24 cellular contexts compared by ENCODE assay signal in genomic region chr6:56877922-56878321, GRCh38.
DNase-seq lines count a peak whose midpoint lies in the region; ATAC-seq and FAIRE-seq lines count a peak whose summit lies in the region.
"Had no signal": no experiment of that assay in that cellular context is flagged by ENCODE, and none has a peak within 500 bp of the region (broad histone marks: within the 10 kb centered on the region; RNA-seq: fewer than 3 reads in every experiment).

No MANE protein-coding gene starts in this region.

- H3K9me3 ChIP-seq in naive thymus-derived CD4-positive, alpha-beta T cell (ENCODE audit: control insufficient read depth in 2 of 3, low read length in 3 of 3) = no peaks in the 10 kb centered on the region
- H3K9me3 ChIP-seq: BE2C, BLaER1 had no signal

- in situ Hi-C loops in Caki2 (cut with HindIII; ENCODE audit: low pct_unique_long_range_greater_than_20kb, low sequenced_read_pairs) = no loop called here

- peaks cover 0 to 4% (median 0%) of the 10 kb centered on the region in 5 donors for H3K36me3 Mint-ChIP-seq in naive thymus-derived CD4-positive, alpha-beta T cell
- H3K36me3 Mint-ChIP-seq: CD14-positive monocyte; CD4-positive, alpha-beta memory T cell; CD4-positive, CD25-positive, alpha-beta regulatory T cell; CD8-positive, alpha-beta memory T cell had no signal

- DNase-seq in Caki2 (ENCODE audit: low read depth) (peak; percentile 55), HTR-8/SVneo (ENCODE audit: insufficient read length, low spot score) (no peak), kidney tubule cell (ENCODE audit: low spot score) (peak; percentile 32), HPDE6-E6E7 (ENCODE audit: extremely low spot score) (no peak)
- no peak for DNase-seq in NK-92 treated with Interleukin-12 subunit alpha and Interleukin-12 subunit beta, amount 100 ng/mL, for 24 hours (lab: John Stamatoyannopoulos, UW)
- DNase-seq in naive thymus-derived CD4-positive, alpha-beta T cell = no peak
- DNase-seq: ACHN; BE2C; C1 segment of cervical spinal cord; Calu3; CD4-positive, alpha-beta memory T cell; CD4-positive, CD25-positive, alpha-beta regulatory T cell; CD8-positive, alpha-beta memory T cell; COR-L47; DMS79 treated with DMSO at 0.1 percent for 48 hours; GF-D8 had no signal

- POLR2A ChIA-PET in naive thymus-derived CD4-positive, alpha-beta T cell (lab: Charles Lee) = no interaction called here

- H3K27ac Mint-ChIP-seq in naive thymus-derived CD4-positive, alpha-beta T cell = no peak overlapping the region
- H3K27ac Mint-ChIP-seq: CD4-positive, alpha-beta memory T cell; CD8-positive, alpha-beta memory T cell had no signal

- ATAC-seq in GM18868 (IDR thresholded peaks at IDR 0.05; ENCODE audit: unreplicated experiment) = peak; percentile 69
- ATAC-seq in naive thymus-derived CD4-positive, alpha-beta T cell = no peak
- no peak for ATAC-seq in HG03108 (IDR thresholded peaks at IDR 0.05; ENCODE audit: unreplicated experiment)

- H3K4me3 Mint-ChIP-seq in naive thymus-derived CD4-positive, alpha-beta T cell = no peak overlapping the region
- H3K4me3 Mint-ChIP-seq: CD14-positive monocyte; CD4-positive, alpha-beta memory T cell; CD4-positive, CD25-positive, alpha-beta regulatory T cell; CD8-positive, alpha-beta memory T cell had no signal

- H3K27me3 ChIP-seq in naive thymus-derived CD4-positive, alpha-beta T cell (ENCODE audit: control insufficient read depth in 2 of 2, insufficient read depth in 2 of 2, low read length in 2 of 2) = no peaks in the 10 kb centered on the region
- H3K27me3 ChIP-seq: BE2C, BLaER1 had no signal

- intact Hi-C loops in naive thymus-derived CD4-positive, alpha-beta T cell (cut with micrococcal nuclease) = no loop called here

- FAIRE-seq in HTR-8/SVneo (lab: Jason Lieb, UNC) = peak; percentile 26
- FAIRE-seq: A204.1, D721Med, G401.6 had no signal

- H3K4me1 Mint-ChIP-seq in naive thymus-derived CD4-positive, alpha-beta T cell = no peaks in the 10 kb centered on the region
- H3K4me1 Mint-ChIP-seq: CD14-positive monocyte; CD4-positive, alpha-beta memory T cell; CD4-positive, CD25-positive, alpha-beta regulatory T cell; CD8-positive, alpha-beta memory T cell had no signal

- peaks cover 5 to 33% (median 13%) of the 10 kb centered on the region in 5 donors for H3K27me3 Mint-ChIP-seq in naive thymus-derived CD4-positive, alpha-beta T cell
- H3K27me3 Mint-ChIP-seq: CD4-positive, alpha-beta memory T cell had no signal

- H3K4me1 ChIP-seq in naive thymus-derived CD4-positive, alpha-beta T cell (ENCODE audit: control insufficient read depth in 2 of 2, insufficient read depth in 2 of 2, low read length in 2 of 2) = no peaks in the 10 kb centered on the region
- H3K4me1 ChIP-seq: BE2C, BLaER1 had no signal

- H3K4me3 ChIP-seq in naive thymus-derived CD4-positive, alpha-beta T cell (ENCODE audit: low read length) = no peak overlapping the region
- H3K4me3 ChIP-seq: BLaER1 had no signal

- H3K9me3 Mint-ChIP-seq in naive thymus-derived CD4-positive, alpha-beta T cell = peaks cover 0 to 7% (median 0%) of the 10 kb centered on the region in 11 donors
- H3K9me3 Mint-ChIP-seq: CD14-positive monocyte; CD4-positive, alpha-beta memory T cell had no signal

- no peak overlapping the region for H3K27ac ChIP-seq in naive thymus-derived CD4-positive, alpha-beta T cell (ENCODE audit: low read depth, low read length)
- H3K27ac ChIP-seq: 22Rv1, BLaER1 had no signal

- no peaks in the 10 kb centered on the region for H3K36me3 ChIP-seq in naive thymus-derived CD4-positive, alpha-beta T cell (ENCODE audit: control insufficient read depth in 2 of 3, insufficient read depth in 3 of 3, low read length in 3 of 3)
- H3K36me3 ChIP-seq: BE2C, BLaER1 had no signal

- CTCF ChIA-PET in naive thymus-derived CD4-positive, alpha-beta T cell (lab: Charles Lee) = no interaction called here

Comparison
In these comparisons a context has a peak if more than half of its experiments do, and no peak if none do; other contexts are left out.
1. DNase-seq: peak in Caki2 (single experiment) and kidney tubule cell (single experiment); none in HTR-8/SVneo (single experiment), NK-92 treated with Interleukin-12 subunit alpha and Interleukin-12 subunit beta, amount 100 ng/mL, for 24 hours (single experiment), naive thymus-derived CD4-positive, alpha-beta T cell (0 of 9) and HPDE6-E6E7 (single experiment).